In the genomic region with DNA sequence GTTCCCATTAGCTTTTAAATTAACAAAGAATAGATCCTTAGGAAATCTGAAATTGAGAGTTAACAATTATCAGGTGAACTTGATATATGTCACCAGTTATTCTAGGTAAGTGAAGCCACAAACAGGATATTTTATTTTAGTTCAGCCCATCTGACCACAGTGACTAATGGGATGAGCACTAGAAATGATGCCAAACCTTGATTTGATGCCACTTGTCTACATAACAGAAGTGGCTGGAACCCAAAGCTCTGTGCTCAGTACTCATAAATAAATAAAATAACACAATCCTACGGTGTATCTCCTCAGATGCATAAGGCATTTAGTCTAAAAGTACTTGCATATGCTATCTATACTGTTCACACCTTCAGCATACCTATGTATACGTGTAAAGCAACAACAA, we compare ENCODE assay signal across 14 cellular contexts. TPM values are rescaled to one million over a fixed set of nuclear protein-coding genes. Genes with fewer than 3 reads are reported as not detected.
DNase-seq lines count a peak whose midpoint lies in the region; ATAC-seq and TF ChIP-seq lines count a peak whose summit lies in the region.
"Had no signal": no experiment of that assay in that cellular context is flagged by ENCODE, and none has a peak within 500 bp of the region (broad histone marks: within the 10 kb centered on the region; RNA-seq: fewer than 3 reads in every experiment).

No MANE protein-coding gene starts in this region.

- no peaks in the 10 kb centered on the region for H3K27me3 Mint-ChIP-seq in activated CD4-positive, alpha-beta T cell treated with anti-CD3 and anti-CD28 coated beads, Interleukin-2, amount 10 ng/mL, durations not matched to agents 24 days and 14 days
- H3K27me3 Mint-ChIP-seq: CD4-positive, alpha-beta T cell had no signal

- TF ChIP-seq CTCF in GM13976 (IDR thresholded peaks at IDR 0.05; ENCODE audit: borderline replicate concordance, control extremely low read depth, extremely low read depth, insufficient read depth, missing control alignments) = no peak

- no peaks in the 10 kb centered on the region for H3K9me3 Mint-ChIP-seq in activated CD4-positive, alpha-beta T cell treated with anti-CD3 and anti-CD28 coated beads, Interleukin-2, amount 10 ng/mL, durations not matched to agents 24 days and 14 days
- H3K9me3 Mint-ChIP-seq: CD4-positive, alpha-beta T cell had no signal

- no peak overlapping the region for H3K4me3 Mint-ChIP-seq in activated CD4-positive, alpha-beta T cell treated with anti-CD3 and anti-CD28 coated beads, Interleukin-2, amount 10 ng/mL, durations not matched to agents 24 days and 14 days
- H3K4me3 Mint-ChIP-seq: CD4-positive, alpha-beta T cell had no signal

- DNase-seq in LHCN-M2 (ENCODE audit: low read depth) (peak; percentile 17), cerebellar cortex (ENCODE audit: low spot score) (peak; percentile 54), myocyte (ENCODE audit: low read depth) (peak; percentile 73), GM13976 (ENCODE audit: low spot score) (no peak)
- no peak for DNase-seq in activated CD4-positive, alpha-beta T cell treated with anti-CD3 and anti-CD28 coated beads, Interleukin-2, amount 10 ng/mL, durations not matched to agents 24 days and 14 days
- DNase-seq: AML-193; Caco-2; CD4-positive, alpha-beta T cell; GDM1; GM23248 had no signal

- H3K27ac Mint-ChIP-seq in activated CD4-positive, alpha-beta T cell treated with anti-CD3 and anti-CD28 coated beads, Interleukin-2, amount 10 ng/mL, durations not matched to agents 24 days and 14 days = no peak overlapping the region
- H3K27ac Mint-ChIP-seq: CD4-positive, alpha-beta T cell had no signal

- no peaks in the 10 kb centered on the region for H3K4me1 Mint-ChIP-seq in activated CD4-positive, alpha-beta T cell treated with anti-CD3 and anti-CD28 coated beads, Interleukin-2, amount 10 ng/mL, durations not matched to agents 24 days and 14 days

- H3K36me3 Mint-ChIP-seq in activated CD4-positive, alpha-beta T cell treated with anti-CD3 and anti-CD28 coated beads, Interleukin-2, amount 10 ng/mL, durations not matched to agents 24 days and 14 days (ENCODE audit: low read depth) = no peaks in the 10 kb centered on the region

- intact Hi-C loops in activated CD4-positive, alpha-beta T cell treated with anti-CD3 and anti-CD28 coated beads, Interleukin-2, amount 10 ng/mL, durations not matched to agents 24 days and 14 days (cut with micrococcal nuclease) = no loop called here

- in situ Hi-C loops in GM13976 (cut with MboI; ENCODE audit: low sequenced_read_pairs, unreplicated experiment) = no loop called here

- ATAC-seq in GM21447 (IDR thresholded peaks at IDR 0.05; ENCODE audit: unreplicated experiment) (no peak), HG02970 (IDR thresholded peaks at IDR 0.05; ENCODE audit: low FRiP score, unreplicated experiment) (no peak)

RNA-seq across cellular contexts. Expression of gene SLITRK4, which starts 12.2 kb away (rescaled TPM):
- total RNA-seq in LHCN-M2 (2014; rRNA removed) = 3.0 and 5.6 TPM in 2 replicates
- 3.1 TPM for polyA plus RNA-seq in LHCN-M2 (2012)
- total RNA-seq in myocyte = 2.8 and 3.5 TPM in 2 replicates
- polyA plus RNA-seq in myocyte (2012) = 2.6 TPM
- total RNA-seq in activated CD4-positive, alpha-beta T cell treated with anti-CD3 and anti-CD28 coated beads, Interleukin-2, amount 10 ng/mL, durations not matched to agents 24 days and 14 days = not detected in 2 replicates
- total RNA-seq: Caco-2, GM23248, HT-29 had no signal
- polyA plus RNA-seq: BJ, GM23248 had no signal

Comparison
In these comparisons a context has a peak if more than half of its experiments do, and no peak if none do; other contexts are left out.
1. DNase-seq: peak in LHCN-M2 (single experiment), cerebellar cortex (single experiment) and myocyte (single experiment); none in activated CD4-positive, alpha-beta T cell treated with anti-CD3 and anti-CD28 coated beads, Interleukin-2, amount 10 ng/mL, durations not matched to agents 24 days and 14 days (single experiment) and GM13976 (single experiment).